Comparison of ENCODE assay signal across 9 cellular contexts in genomic region chr1:197198911-197199310, GRCh38. TPM values are rescaled to one million over a fixed set of nuclear protein-coding genes. Genes with fewer than 3 reads are reported as not detected.
DNase-seq lines count a peak whose midpoint lies in the region; ATAC-seq and TF ChIP-seq lines count a peak whose summit lies in the region.
"Had no signal": no experiment of that assay in that cellular context is flagged by ENCODE, and none has a peak within 500 bp of the region (broad histone marks: within the 10 kb centered on the region; RNA-seq: fewer than 3 reads in every experiment).

No MANE protein-coding gene starts in this region.

- no peaks in the 10 kb centered on the region for H3K9me2 ChIP-seq in PC-9 (ENCODE audit: insufficient read depth)

- no peaks in the 10 kb centered on the region for H3K27me3 ChIP-seq in PC-9 (ENCODE audit: insufficient read depth, low read depth)
- H3K27me3 ChIP-seq in Peyer's patch: no peaks in the 10 kb centered on the region

- no peak overlapping the region for H3K27ac Mint-ChIP-seq in progenitor cell of endocrine pancreas

- TF ChIP-seq CTCF in GM12865 (IDR thresholded peaks at IDR 0.05; ENCODE audit: insufficient read depth, low read depth, low read length, missing control alignments): no peak
- TF ChIP-seq CTCF in PC-9 (conservative IDR thresholded peaks at IDR 0.05): no peak
- no peak for TF ChIP-seq CTCF in epithelial cell of proximal tubule (conservative IDR thresholded peaks at IDR 0.05; ENCODE audit: low read depth, low read length)
- no peak for TF ChIP-seq CTCF in progenitor cell of endocrine pancreas (IDR thresholded peaks at IDR 0.05; ENCODE audit: unreplicated experiment)
- TF ChIP-seq CTCF in Peyer's patch (IDR thresholded peaks at IDR 0.05): no peak

- H3K36me3 ChIP-seq in PC-9 (ENCODE audit: low read depth) (peaks cover 16% of the 10 kb centered on the region; the same call in 1 of the 2 replicates), Peyer's patch (no peaks in the 10 kb centered on the region)

- H3K4me3 ChIP-seq in GM12865 (ENCODE audit: low read depth, low read length) (peak overlapping the region; percentile 48), PC-9 (peak overlapping the region; percentile 91), epithelial cell of proximal tubule (ENCODE audit: low read depth, low read length) (peak overlapping the region; percentile 44), Peyer's patch (peak overlapping the region in 2 of 4 donors; percentile 4 to 14)

- H3F3A ChIP-seq in PC-9 (ENCODE audit: insufficient read depth, low read depth): peaks cover 6% of the 10 kb centered on the region; the same call in 1 of the 2 replicates

- BruUV-seq in PC-9 (replicated peaks; lab: Mats Ljungman, UMichigan): no TSS peak

- ATAC-seq in GM21737 (IDR thresholded peaks at IDR 0.05; ENCODE audit: unreplicated experiment) (no peak), GM21381 (IDR thresholded peaks at IDR 0.05; ENCODE audit: unreplicated experiment) (no peak), HG02884 (IDR thresholded peaks at IDR 0.05; ENCODE audit: unreplicated experiment) (no peak)

- H3K4me1 ChIP-seq in PC-9 (replicated peaks; ENCODE audit: insufficient read depth): peaks cover 46% of the 10 kb centered on the region
- H3K4me1 ChIP-seq in Peyer's patch: peaks cover 0 to 30% (median 6%) of the 10 kb centered on the region in 4 donors

- CTCF ChIA-PET in PC-9 (lab: Charles Lee): no interaction called here

- H3K9me3 Mint-ChIP-seq in progenitor cell of endocrine pancreas (ENCODE audit: low read depth): no peaks in the 10 kb centered on the region

- intact Hi-C loops in PC-9 (cut with micrococcal nuclease; ENCODE audit: unreplicated experiment): no loop called here

- H2AFZ ChIP-seq in PC-9: 0 out of 2 replicates have a peak overlapping the region, but pooled peaks have one; percentile 0

- no peaks in the 10 kb centered on the region for H3K27me3 Mint-ChIP-seq in progenitor cell of endocrine pancreas

- H3K4me3 Mint-ChIP-seq in progenitor cell of endocrine pancreas (ENCODE audit: low read depth): peak overlapping the region; percentile 91

- H3K36me3 Mint-ChIP-seq in progenitor cell of endocrine pancreas (ENCODE audit: insufficient read depth): peaks cover 9% of the 10 kb centered on the region

- peaks cover 38% of the 10 kb centered on the region for H3K4me1 Mint-ChIP-seq in progenitor cell of endocrine pancreas (ENCODE audit: low read depth)

- H3K79me2 ChIP-seq in PC-9 (ENCODE audit: low read depth): peaks cover 45% of the 10 kb centered on the region

- no peaks in the 10 kb centered on the region for H3K9me3 ChIP-seq in PC-9 (ENCODE audit: insufficient read depth, low read depth)
- H3K9me3 ChIP-seq in Peyer's patch: no peaks in the 10 kb centered on the region

- peak overlapping the region; percentile 97 for H3K4me2 ChIP-seq in PC-9

- no peak for TF ChIP-seq POLR2A in Peyer's patch (IDR thresholded peaks at IDR 0.05)

- H4K20me1 ChIP-seq in PC-9 (ENCODE audit: insufficient read depth): no peaks in the 10 kb centered on the region

- H3K27ac ChIP-seq in PC-9: no peak overlapping the region
- no peak overlapping the region for H3K27ac ChIP-seq in Peyer's patch

- POLR2A ChIA-PET in PC-9 (lab: Charles Lee; ENCODE audit: unreplicated experiment): interaction anchor here (0.6 kb wide), 1 partner anchor 47 kb away, joined by 6 read pairs; no protein-coding TSS in a partner anchor

- DNase-seq in GM12865 (ENCODE audit: low read depth): no peak
- DNase-seq in PC-9: no peak
- DNase-seq in epithelial cell of proximal tubule (ENCODE audit: low read depth): no peak
- DNase-seq in progenitor cell of endocrine pancreas (ENCODE audit: low spot score, unreplicated experiment): no peak
- DNase-seq in Peyer's patch: no peak
- DNase-seq: kidney glomerular epithelial cell had no signal

RNA-seq across cellular contexts. Expression of gene ZBTB41, which starts 2.2 kb away (rescaled TPM):
- total RNA-seq in PC-9 (2021) (16.3 and 19.0 TPM in 2 replicates), epithelial cell of proximal tubule (6.0 and 8.1 TPM in 2 replicates), progenitor cell of endocrine pancreas (12.5 and 13.1 TPM in 2 replicates), Peyer's patch (10 to 100 TPM in 1 of 4 donors, 1 to 10 TPM in 3; 6.0 to 14.9 (median 6.3) TPM)

RNA-seq across cellular contexts. Expression of gene ASPM, which starts 52.4 kb away (rescaled TPM):
- total RNA-seq in PC-9 (2021): 38.6 and 57.6 TPM in 2 replicates
- 38.6 and 39.6 TPM in 2 replicates for total RNA-seq in epithelial cell of proximal tubule
- total RNA-seq in progenitor cell of endocrine pancreas: 17.1 and 17.5 TPM in 2 replicates
- total RNA-seq in Peyer's patch: 10 to 100 TPM in 1 of 4 donors, 1 to 10 TPM in 3; 3.2 to 10.7 (median 4.3) TPM
